Comparison of ENCODE assay signal across 11 cellular contexts in genomic region chr9:110638381-110638954, GRCh38. TPM values are rescaled to one million over a fixed set of nuclear protein-coding genes. Genes with fewer than 3 reads are reported as not detected.
DNase-seq lines count a peak whose midpoint lies in the region; ATAC-seq, FAIRE-seq and TF ChIP-seq lines count a peak whose summit lies in the region.
"Had no signal": no experiment of that assay in that cellular context is flagged by ENCODE, and none has a peak within 500 bp of the region (broad histone marks: within the 10 kb centered on the region; RNA-seq: fewer than 3 reads in every experiment).

No MANE protein-coding gene starts in this region.

- H3K36me3 ChIP-seq in PC-9 (ENCODE audit: low read depth) (no peaks in the 10 kb centered on the region), small intestine (ENCODE audit: control insufficient read depth in 2 of 2, insufficient read depth in 2 of 2, low read length in 2 of 2) (no peaks in the 10 kb centered on the region)

- 44 to 49% (median 45%) methylated on average over 4 of the region's 4 CpGs for WGBS in small intestine, 3 donors

- no peak overlapping the region for H3K4me3 ChIP-seq in PC-9
- no peak overlapping the region for H3K4me3 ChIP-seq in small intestine (ENCODE audit: low read depth in 1 of 2, low read length in 2 of 2)

- DNase-seq in NCI-H2196 (lab: John Stamatoyannopoulos, UW; ENCODE audit: unreplicated experiment) (peak; percentile 13), NCI-H2196 treated with DMSO at 0.1 percent for 48 hours (lab: John Stamatoyannopoulos, UW; ENCODE audit: unreplicated experiment) (no peak), PC-9 (peak in 1 of 2 experiments; percentile 52), fibroblast of gingiva (ENCODE audit: low read depth) (peak; percentile 44), small intestine (no peak), NCI-H1930 (lab: John Stamatoyannopoulos, UW) (no peak), foreskin melanocyte (no peak)
- DNase-seq: activated CD4-positive, alpha-beta T cell treated with anti-CD3 and anti-CD28 coated beads, Interleukin-2, amount 10 ng/mL, durations not matched to agents 24 days and 14 days; CD4-positive, alpha-beta memory T cell; right cardiac atrium had no signal

- POLR2A ChIA-PET in PC-9 (lab: Charles Lee; ENCODE audit: unreplicated experiment), result interaction anchor here (0.5 kb wide), 1 partner anchor 394 kb away, joined by 8 read pairs; no protein-coding TSS in a partner anchor

- no peaks in the 10 kb centered on the region for H3K9me2 ChIP-seq in PC-9 (ENCODE audit: insufficient read depth)

- H3K27ac ChIP-seq in PC-9, result no peak overlapping the region
- no peak overlapping the region for H3K27ac ChIP-seq in small intestine (ENCODE audit: low read depth in 1 of 2, low read length in 1 of 2)

- H3K9me3 ChIP-seq in PC-9 (ENCODE audit: insufficient read depth, low read depth) (peaks cover 24% of the 10 kb centered on the region; the same call in 1 of the 2 replicates), small intestine (ENCODE audit: control insufficient read depth, low read depth) (no peaks in the 10 kb centered on the region)

- CTCF ChIA-PET in PC-9 (lab: Charles Lee), result no interaction called here

- TF ChIP-seq CTCF in PC-9 (conservative IDR thresholded peaks at IDR 0.05), result peak; percentile 72

- H3K79me2 ChIP-seq in PC-9 (ENCODE audit: low read depth), result no peaks in the 10 kb centered on the region

- BruUV-seq in PC-9 (replicated peaks; lab: Mats Ljungman, UMichigan), result no TSS peak

- FAIRE-seq in small intestine (lab: Jason Lieb, UNC), result peak; percentile 89

- intact Hi-C loops in PC-9 (cut with micrococcal nuclease; ENCODE audit: unreplicated experiment), result loop anchor here (1.0 to 10.0 kb wide), 5 partner anchors 106 to 764 kb away; partner anchors contain the start of gene LPAR1

- H3F3A ChIP-seq in PC-9 (ENCODE audit: insufficient read depth, low read depth), result no peaks in the 10 kb centered on the region; the same call in 1 of the 2 replicates

- H2AFZ ChIP-seq in PC-9, result no peak overlapping the region

- no peak for ATAC-seq in GM19463 (IDR thresholded peaks at IDR 0.05; ENCODE audit: unreplicated experiment)
- ATAC-seq: right cardiac atrium had no signal

- H3K4me2 ChIP-seq in PC-9, result no peak overlapping the region

- peaks cover 7% of the 10 kb centered on the region; the same call in 1 of the 2 replicates for H3K4me1 ChIP-seq in PC-9 (replicated peaks; ENCODE audit: insufficient read depth)
- H3K4me1 ChIP-seq in small intestine (ENCODE audit: control insufficient read depth in 2 of 2, insufficient read depth in 1 of 2, low read depth in 1 of 2, low read length in 1 of 2), result no peaks in the 10 kb centered on the region

- H4K20me1 ChIP-seq in PC-9 (ENCODE audit: insufficient read depth), result no peaks in the 10 kb centered on the region

- no peaks in the 10 kb centered on the region for H3K27me3 ChIP-seq in PC-9 (ENCODE audit: insufficient read depth, low read depth)
- no peaks in the 10 kb centered on the region for H3K27me3 ChIP-seq in small intestine (ENCODE audit: control insufficient read depth in 2 of 2, insufficient read depth in 2 of 2, low read length in 2 of 2)

RNA-seq across cellular contexts. Expression of gene MUSK, which starts 30.1 kb away (rescaled TPM):
- not detected in 2 replicates for total RNA-seq in PC-9 (2021)
- 1 to 10 TPM in 1 of 3 donors, under 1 TPM in 1, not detected in 1; 0.54 to 1.2 TPM for polyA plus RNA-seq in small intestine
- total RNA-seq: activated CD4-positive, alpha-beta T cell treated with anti-CD3 and anti-CD28 coated beads, Interleukin-2, amount 10 ng/mL, durations not matched to agents 24 days and 14 days; CD4-positive, alpha-beta memory T cell had no signal
- polyA plus RNA-seq: CD4-positive, alpha-beta memory T cell had no signal

RNA-seq across cellular contexts. Expression of gene SVEP1, which starts 58.9 kb away (rescaled TPM):
- 2.9 and 3.3 TPM in 2 replicates for total RNA-seq in PC-9 (2021)
- polyA plus RNA-seq in small intestine, result 1 to 10 TPM in 1 of 3 donors, under 1 TPM in 2; under 0.01 to 5.8 (median under 0.01) TPM
- total RNA-seq: activated CD4-positive, alpha-beta T cell treated with anti-CD3 and anti-CD28 coated beads, Interleukin-2, amount 10 ng/mL, durations not matched to agents 24 days and 14 days; CD4-positive, alpha-beta memory T cell had no signal
- polyA plus RNA-seq: CD4-positive, alpha-beta memory T cell had no signal

Comparison
In these comparisons a context has a peak if more than half of its experiments do, and no peak if none do; other contexts are left out.
1. DNase-seq: peak in NCI-H2196 (single experiment) and fibroblast of gingiva (single experiment); none in NCI-H2196 treated with DMSO at 0.1 percent for 48 hours (single experiment), small intestine (single experiment), NCI-H1930 (0 of 2) and foreskin melanocyte (single experiment).